18 cellular contexts compared by ENCODE assay signal in the genomic region with DNA sequence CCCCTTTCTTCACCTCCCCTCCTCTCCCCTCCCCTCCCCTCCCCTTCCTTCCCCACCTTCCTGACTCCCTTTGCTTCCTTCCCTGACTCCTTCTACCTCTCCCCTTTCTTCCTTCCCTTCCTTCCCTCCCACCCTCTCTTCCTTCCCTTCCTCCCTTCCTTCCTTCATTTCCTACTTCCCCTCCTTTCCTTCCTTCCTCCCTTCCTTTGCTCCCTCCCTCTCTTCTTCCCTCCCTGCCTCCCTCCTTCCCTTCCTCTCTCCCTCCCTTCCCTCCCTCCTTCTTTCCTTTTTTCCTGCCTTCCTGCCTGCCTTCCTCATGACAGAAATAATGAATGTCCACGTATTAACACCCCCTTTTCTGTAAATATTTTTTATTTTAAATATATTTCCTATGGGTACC.
"Had no signal": no experiment of that assay in that cellular context is flagged by ENCODE, and none has a peak within 500 bp of the region (broad histone marks: within the 10 kb centered on the region; RNA-seq: fewer than 3 reads in every experiment).

No MANE protein-coding gene starts in this region.

- DNase-seq: dermis blood vessel endothelial cell; dorsolateral prefrontal cortex; effector CD4-positive, alpha-beta T cell; effector memory CD4-positive, alpha-beta T cell; foreskin keratinocyte; heart left ventricle; hippocampal formation; left cardiac atrium; left lung; left ventricle myocardium superior; lower lobe of right lung; mesenchymal stem cell; mucosa of descending colon; naive B cell had no signal

- H3K27me3 ChIP-seq: dorsolateral prefrontal cortex, esophagus muscularis mucosa, foreskin keratinocyte, gastroesophageal sphincter, heart left ventricle, left lung had no signal

- H3K9me3 ChIP-seq: esophagus muscularis mucosa, gastroesophageal sphincter, heart left ventricle, left lung, lower lobe of right lung, mucosa of descending colon had no signal

- H3K36me3 ChIP-seq: esophagus muscularis mucosa, gastroesophageal sphincter, heart left ventricle, left lung, lower lobe of right lung had no signal

- H3K27ac Mint-ChIP-seq: mesothelial cell of epicardium, naive B cell had no signal

- H3K27ac ChIP-seq: coronary artery, dorsolateral prefrontal cortex, esophagus muscularis mucosa, foreskin keratinocyte, gastroesophageal sphincter, heart left ventricle, left lung, lower lobe of right lung had no signal

- ATAC-seq: foreskin keratinocyte, gastroesophageal sphincter, heart left ventricle, left cardiac atrium, left lung, left ventricle myocardium superior, lower lobe of right lung, mucosa of descending colon had no signal

- H3K4me3 Mint-ChIP-seq: mesothelial cell of epicardium, naive B cell had no signal

- H3K4me3 ChIP-seq: coronary artery, dorsolateral prefrontal cortex, esophagus muscularis mucosa, gastroesophageal sphincter, heart left ventricle, left lung, lower lobe of right lung, mucosa of descending colon had no signal

- H3K4me1 ChIP-seq: foreskin keratinocyte, gastroesophageal sphincter, left lung, lower lobe of right lung had no signal

- H3K9me3 Mint-ChIP-seq: mesothelial cell of epicardium, naive B cell had no signal

- H3K36me3 Mint-ChIP-seq: mesothelial cell of epicardium, naive B cell had no signal

- H3K27me3 Mint-ChIP-seq: naive B cell had no signal

- H3K4me1 Mint-ChIP-seq: naive B cell had no signal
